ENCODE assay signal across 33 cellular contexts in the genomic region with DNA sequence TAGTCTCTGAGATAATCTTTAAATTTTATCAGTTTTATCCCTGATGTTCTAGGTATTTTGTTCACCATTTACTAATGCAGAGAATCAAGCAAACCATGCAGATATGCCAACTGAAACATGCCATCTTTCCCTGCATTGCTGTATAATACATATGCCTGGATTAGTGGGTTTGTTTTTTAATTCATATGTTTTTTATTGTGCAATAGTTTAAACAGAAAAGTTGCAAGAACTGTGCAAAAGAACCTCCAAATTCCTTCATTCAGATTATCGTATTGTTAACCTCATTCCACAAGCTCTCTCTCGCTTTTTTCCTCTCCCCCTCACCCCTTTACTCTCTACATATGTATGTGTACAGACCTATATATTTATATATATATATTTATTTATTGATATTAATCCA.
DNase-seq lines count a peak whose midpoint lies in the region; ATAC-seq, FAIRE-seq and TF ChIP-seq lines count a peak whose summit lies in the region.
"Had no signal": no experiment of that assay in that cellular context is flagged by ENCODE, and none has a peak within 500 bp of the region (broad histone marks: within the 10 kb centered on the region; RNA-seq: fewer than 3 reads in every experiment).

No MANE protein-coding gene starts in this region.

- no peak overlapping the region for H3K4ac ChIP-seq in IMR-90 (ENCODE audit: low read depth, low read length)

- in situ Hi-C loops in HepG2 (cut with HindIII; ENCODE audit: extremely low pct_ligation_motif_present, low pct_unique_long_range_greater_than_20kb) (loop anchor here (25.0 kb wide), 1 partner anchor 492 kb away; no protein-coding TSS in a partner anchor), IMR-90 (cut with MboI; ENCODE audit: low sequenced_read_pairs) (loop anchor here (25.0 kb wide), 1 partner anchor 742 kb away; no protein-coding TSS in a partner anchor), K562 (cut with MboI) (no loop called here)

- WGBS in HepG2 (ENCODE audit: low lambda C conversion rate), result 3% methylated on average over 2 of the region's 2 CpGs
- 62% methylated on average over 2 of the region's 2 CpGs for WGBS in right lobe of liver (ENCODE audit: insufficient coverage, low coverage, low lambda C conversion rate, missing lambda C conversion rate)
- no CpG with 5 or more reads among the region's 2 CpGs for WGBS in IMR-90 (ENCODE audit: extremely low coverage in 2 of 2, insufficient read length in 1 of 2), 2 experiments
- WGBS in K562 (ENCODE audit: insufficient coverage, low coverage, missing lambda C conversion rate), result 0% methylated on average over 2 of the region's 2 CpGs

- no peaks in the 10 kb centered on the region for H3K4me1 ChIP-seq in HepG2 (ENCODE audit: insufficient read depth, low read length)
- no peaks in the 10 kb centered on the region for H3K4me1 ChIP-seq in right lobe of liver
- H3K4me1 ChIP-seq in IMR-90 (ENCODE audit: control insufficient read depth, insufficient read depth, low read length), result no peaks in the 10 kb centered on the region
- no peaks in the 10 kb centered on the region for H3K4me1 ChIP-seq in K562 (replicated peaks in 1 of 2; ENCODE audit: control insufficient read depth in 2 of 2, insufficient read depth in 2 of 2, low read length in 2 of 2)
- no peaks in the 10 kb centered on the region for H3K4me1 ChIP-seq in tibial artery
- H3K4me1 ChIP-seq: A549, BE2C, Caco-2 had no signal

- FAIRE-seq in HepG2 (lab: Jason Lieb, UNC) (no peak), K562 (lab: Jason Lieb, UNC) (no peak)
- FAIRE-seq: A204.1, A549, D721Med had no signal

- H3K9me1 ChIP-seq in IMR-90 (ENCODE audit: insufficient read depth, low read length) (no peaks in the 10 kb centered on the region), K562 (ENCODE audit: control insufficient read depth, insufficient read depth, low read length) (no peaks in the 10 kb centered on the region)

- TF ChIP-seq POLR2A in HepG2 (IDR thresholded peaks at IDR 0.05; ENCODE audit: insufficient read depth in 1 of 2, low read depth in 2 of 2, low read length in 2 of 2), result no peak
- TF ChIP-seq POLR2A in right lobe of liver (IDR thresholded peaks at IDR 0.05), result no peak
- TF ChIP-seq POLR2A in IMR-90 (IDR thresholded peaks at IDR 0.05; ENCODE audit: low read depth, low read length), result no peak
- no peak for TF ChIP-seq POLR2A in K562 (conservative IDR thresholded peaks at IDR 0.05)

- TF ChIP-seq RAD21 in HepG2 (CRISPR knock-in tag; IDR thresholded peaks at IDR 0.05) (no peak), IMR-90 (IDR thresholded peaks at IDR 0.05; ENCODE audit: low read length) (no peak), K562 (CRISPR knock-in tag; conservative IDR thresholded peaks at IDR 0.05 in 1 of 2, IDR thresholded peaks at IDR 0.05 in 1 of 2) (no peak)

- H3K36me3 ChIP-seq in HepG2 (replicated peaks in 1 of 2; ENCODE audit: control insufficient read depth in 1 of 2, insufficient read depth in 2 of 2, low read length in 2 of 2) (no peaks in the 10 kb centered on the region), right lobe of liver (no peaks in the 10 kb centered on the region), IMR-90 (ENCODE audit: control insufficient read depth, insufficient read depth, low read length) (no peaks in the 10 kb centered on the region), K562 (ENCODE audit: control insufficient read depth, insufficient read depth, low read length) (no peaks in the 10 kb centered on the region), MG63 (no peaks in the 10 kb centered on the region), tibial artery (no peaks in the 10 kb centered on the region)
- H3K36me3 ChIP-seq: BE2C; BLaER1; BLaER1 treated with 17β-estradiol and CSF1 and Interleukin-3, amounts not matched to agents 10 nM and 100 nM had no signal

- H2BK5ac ChIP-seq in IMR-90 (ENCODE audit: low read depth, low read length, poor library complexity, severe bottlenecking), result no peak overlapping the region

- H3K23ac ChIP-seq in IMR-90 (ENCODE audit: low read depth, low read length), result no peak overlapping the region

- no peaks in the 10 kb centered on the region for H3K79me1 ChIP-seq in IMR-90 (ENCODE audit: low read depth in 1 of 2, low read length in 2 of 2)

- H3K56ac ChIP-seq in IMR-90 (ENCODE audit: extremely low read depth, insufficient read depth, low read length), result no peak overlapping the region

- no peak overlapping the region for H4K91ac ChIP-seq in IMR-90 (ENCODE audit: insufficient read depth, low read depth, low read length)

- BruUV-seq in HepG2 (replicated peaks; lab: Mats Ljungman, UMichigan) (no TSS peak), IMR-90 (replicated peaks; lab: Mats Ljungman, UMichigan) (no TSS peak), K562 (replicated peaks; lab: Mats Ljungman, UMichigan) (no TSS peak)

- H3K14ac ChIP-seq in IMR-90 (replicated peaks; ENCODE audit: low read depth, low read length), result no peak overlapping the region

- H2AK9ac ChIP-seq in IMR-90 (replicated peaks; ENCODE audit: low read depth, low read length, poor library complexity), result no peak overlapping the region

- H3K27me3 ChIP-seq in HepG2 (ENCODE audit: control insufficient read depth in 1 of 2, insufficient read depth in 2 of 2, low read length in 2 of 2), result no peaks in the 10 kb centered on the region
- no peaks in the 10 kb centered on the region for H3K27me3 ChIP-seq in right lobe of liver
- no peaks in the 10 kb centered on the region for H3K27me3 ChIP-seq in IMR-90 (ENCODE audit: control insufficient read depth, insufficient read depth, low read length)
- H3K27me3 ChIP-seq in K562 (ENCODE audit: control insufficient read depth in 2 of 2, insufficient read depth in 2 of 2, low read length in 2 of 2), result no peaks in the 10 kb centered on the region
- H3K27me3 ChIP-seq in MG63, result no peaks in the 10 kb centered on the region
- H3K27me3 ChIP-seq in tibial artery, result no peaks in the 10 kb centered on the region
- H3K27me3 ChIP-seq: BE2C; BLaER1; BLaER1 treated with 17β-estradiol and CSF1 and Interleukin-3, amounts not matched to agents 10 nM and 100 nM had no signal

- no peak overlapping the region for H2BK20ac ChIP-seq in IMR-90 (ENCODE audit: low read depth, low read length)

- TF ChIP-seq EP300 in HepG2 (IDR thresholded peaks at IDR 0.05; ENCODE audit: low read depth in 2 of 2, low read length in 2 of 2) (no peak), HepG2 (CRISPR knock-in tag; IDR thresholded peaks at IDR 0.05; ENCODE audit: borderline replicate concordance) (no peak), K562 (IDR thresholded peaks at IDR 0.05; ENCODE audit: low read length) (no peak)

- no peak overlapping the region for H3K18ac ChIP-seq in IMR-90 (ENCODE audit: low read depth, low read length)

- TF ChIP-seq CTCF in HepG2 (CRISPR knock-in tag; IDR thresholded peaks at IDR 0.05) (no peak), right lobe of liver (IDR thresholded peaks at IDR 0.05) (no peak), IMR-90 (conservative IDR thresholded peaks at IDR 0.05; ENCODE audit: low read depth, low read length) (no peak), K562 (IDR thresholded peaks at IDR 0.05 in 2 of 3, conservative IDR thresholded peaks at IDR 0.05 in 1 of 3; ENCODE audit: insufficient read depth in 2 of 3, low read depth in 1 of 3, low read length in 3 of 3) (no peak), tibial artery (IDR thresholded peaks at IDR 0.05) (no peak)

- ATAC-seq in HepG2 (no peak), right lobe of liver (no peak), IMR-90 (ENCODE audit: low read depth) (no peak), K562 (no peak)
- ATAC-seq: A549; CD8-positive, alpha-beta T cell had no signal

- H3K4me2 ChIP-seq in HepG2 (ENCODE audit: low read depth, low read length), result no peak overlapping the region
- H3K4me2 ChIP-seq in IMR-90 (ENCODE audit: low read depth, low read length), result no peak overlapping the region
- H3K4me2 ChIP-seq in K562 (ENCODE audit: insufficient read depth, low read length), result no peak overlapping the region
- H3K4me2 ChIP-seq: A549; BLaER1; BLaER1 treated with 17β-estradiol and CSF1 and Interleukin-3, amounts not matched to agents 10 nM and 100 nM had no signal

- H4K8ac ChIP-seq in IMR-90 (ENCODE audit: low read depth in 2 of 2, low read length in 2 of 2), result no peak overlapping the region

- H2AFZ ChIP-seq in HepG2 (ENCODE audit: low read length) (no peak overlapping the region), IMR-90 (replicated peaks; ENCODE audit: low read length, poor library complexity) (no peak overlapping the region), K562 (ENCODE audit: low read depth, low read length) (no peak overlapping the region)

- no peak overlapping the region for H2BK15ac ChIP-seq in IMR-90 (ENCODE audit: low read depth, low read length)

- H3K9me3 ChIP-seq in HepG2 (ENCODE audit: low read length) (no peaks in the 10 kb centered on the region), right lobe of liver (no peaks in the 10 kb centered on the region), IMR-90 (ENCODE audit: control insufficient read depth, insufficient read depth, low read length) (no peaks in the 10 kb centered on the region), K562 (replicated peaks; ENCODE audit: control insufficient read depth, insufficient read depth, low read depth, low read length) (no peaks in the 10 kb centered on the region), MG63 (no peaks in the 10 kb centered on the region), tibial artery (peaks cover 0 to 7% (median 0%) of the 10 kb centered on the region in 3 donors)
- H3K9me3 ChIP-seq: A549, BE2C, Caco-2 had no signal

- H4K20me1 ChIP-seq in HepG2 (ENCODE audit: insufficient read depth, low read length) (no peaks in the 10 kb centered on the region), IMR-90 (ENCODE audit: insufficient read depth, low read length) (no peaks in the 10 kb centered on the region), K562 (replicated peaks; ENCODE audit: control insufficient read depth, insufficient read depth, low read length) (no peaks in the 10 kb centered on the region)
- H4K20me1 ChIP-seq: BLaER1; BLaER1 treated with 17β-estradiol and CSF1 and Interleukin-3, amounts not matched to agents 10 nM and 100 nM had no signal

- H2AK5ac ChIP-seq in IMR-90 (ENCODE audit: low read depth, low read length), result no peak overlapping the region

- intact Hi-C loops in HepG2 (cut with micrococcal nuclease; ENCODE audit: unreplicated experiment), result no loop called here
- intact Hi-C loops in right lobe of liver (cut with DNase I), result no loop called here
- intact Hi-C loops in IMR-90 (cut with micrococcal nuclease), result loop anchor here (10.0 kb wide), 1 partner anchor 250 kb away; no protein-coding TSS in a partner anchor
- intact Hi-C loops in K562 (cut with micrococcal nuclease), result no loop called here
- intact Hi-C loops in tibial artery (cut with DNase I; ENCODE audit: low total_unique reads), result no loop called here

- POLR2A ChIA-PET in HepG2 (lab: Yijun Ruan, JAX) (no interaction called here), IMR-90 (lab: Charles Lee; ENCODE audit: unreplicated experiment) (no interaction called here), K562 (lab: Yijun Ruan, JAX) (no interaction called here)

- no peak overlapping the region for H4K5ac ChIP-seq in IMR-90 (ENCODE audit: low read depth, low read length)

- H3K4me3 ChIP-seq in HepG2 (replicated peaks in 1 of 3; ENCODE audit: insufficient read depth in 1 of 3, low read depth in 2 of 3, low read length in 3 of 3), result no peak overlapping the region
- no peak overlapping the region for H3K4me3 ChIP-seq in right lobe of liver
- H3K4me3 ChIP-seq in IMR-90 (ENCODE audit: insufficient read depth, low read depth, low read length), result no peak overlapping the region
- H3K4me3 ChIP-seq in K562, result no peak overlapping the region
- no peak overlapping the region for H3K4me3 ChIP-seq in MG63
- no peak overlapping the region for H3K4me3 ChIP-seq in tibial artery
- H3K4me3 ChIP-seq: A549; BLaER1; BLaER1 treated with 17β-estradiol and CSF1 and Interleukin-3, amounts not matched to agents 10 nM and 100 nM had no signal

- H3K27ac ChIP-seq in HepG2 (ENCODE audit: extremely low read length, insufficient read depth, low read length) (no peak overlapping the region), right lobe of liver (no peak overlapping the region), IMR-90 (ENCODE audit: insufficient read depth, low read length) (no peak overlapping the region), K562 (ENCODE audit: extremely low read depth, low read depth, low read length) (no peak overlapping the region), tibial artery (no peak overlapping the region)
- H3K27ac ChIP-seq: 22Rv1; A549; BLaER1; BLaER1 treated with 17β-estradiol and CSF1 and Interleukin-3, amounts not matched to agents 10 nM and 100 nM; C4-2B had no signal

- DNase-seq in HepG2 (ENCODE audit: low spot score) (no peak), right lobe of liver (no peak), IMR-90 (no peak), K562 (ENCODE audit: extremely low read depth in 1 of 4, low spot score in 3 of 4) (no peak), MG63 (no peak), tibial artery (no peak)
- DNase-seq: 8988T; ACHN; AML-193; BE2C; C1 segment of cervical spinal cord; Caco-2; Calu3; CD4-positive, alpha-beta memory T cell; CD4-positive, alpha-beta T cell; CD4-positive, CD25-positive, alpha-beta regulatory T cell; CD8-positive, alpha-beta memory T cell; CD8-positive, alpha-beta T cell; COR-L47; DMS 273 treated with DMSO at 0.1 percent for 48 hours; DMS153; DMS53; DMS79; DMS79 treated with DMSO at 0.1 percent for 48 hours; DND-41; EL had no signal

- dilution Hi-C loops in IMR-90 (cut with HindIII; ENCODE audit: low sequenced_read_pairs, unreplicated experiment), result no loop called here

- H3K79me2 ChIP-seq in HepG2 (ENCODE audit: insufficient read depth, low read length), result no peaks in the 10 kb centered on the region
- H3K79me2 ChIP-seq in K562 (ENCODE audit: control insufficient read depth, insufficient read depth, low read length), result no peaks in the 10 kb centered on the region

- CTCF ChIA-PET in HepG2 (lab: Yijun Ruan, JAX; ENCODE audit: low intra/inter-chr PET ratio, low total read pairs), result no interaction called here
- CTCF ChIA-PET in IMR-90 (lab: Yijun Ruan, JAX), result no interaction called here
- CTCF ChIA-PET in K562 (lab: Yijun Ruan, JAX; ENCODE audit: low intra/inter-chr PET ratio), result no interaction called here

- H2BK120ac ChIP-seq in IMR-90 (ENCODE audit: low read depth, low read length), result no peak overlapping the region

- H3K9ac ChIP-seq in HepG2 (ENCODE audit: insufficient read depth, low read depth, low read length), result no peak overlapping the region
- no peak overlapping the region for H3K9ac ChIP-seq in IMR-90 (ENCODE audit: low read depth, low read length)
- H3K9ac ChIP-seq in K562 (ENCODE audit: insufficient read depth in 1 of 2, low read depth in 2 of 2, low read length in 2 of 2), result no peak overlapping the region
- H3K9ac ChIP-seq: BLaER1; BLaER1 treated with 17β-estradiol and CSF1 and Interleukin-3, amounts not matched to agents 10 nM and 100 nM had no signal

Comparison
In these comparisons a context has a peak if more than half of its experiments do, and no peak if none do; other contexts are left out.
1. Of the 241 proteins assayed by ChIP-seq in both HepG2 and K562: peak only in HepG2: none; only in K562: none; in both: CEBPB; in neither: 239; mixed calls (peak in some experiments, not most) for 1.